Comparison of ENCODE assay signal across 1 cellular context in the genomic region with DNA sequence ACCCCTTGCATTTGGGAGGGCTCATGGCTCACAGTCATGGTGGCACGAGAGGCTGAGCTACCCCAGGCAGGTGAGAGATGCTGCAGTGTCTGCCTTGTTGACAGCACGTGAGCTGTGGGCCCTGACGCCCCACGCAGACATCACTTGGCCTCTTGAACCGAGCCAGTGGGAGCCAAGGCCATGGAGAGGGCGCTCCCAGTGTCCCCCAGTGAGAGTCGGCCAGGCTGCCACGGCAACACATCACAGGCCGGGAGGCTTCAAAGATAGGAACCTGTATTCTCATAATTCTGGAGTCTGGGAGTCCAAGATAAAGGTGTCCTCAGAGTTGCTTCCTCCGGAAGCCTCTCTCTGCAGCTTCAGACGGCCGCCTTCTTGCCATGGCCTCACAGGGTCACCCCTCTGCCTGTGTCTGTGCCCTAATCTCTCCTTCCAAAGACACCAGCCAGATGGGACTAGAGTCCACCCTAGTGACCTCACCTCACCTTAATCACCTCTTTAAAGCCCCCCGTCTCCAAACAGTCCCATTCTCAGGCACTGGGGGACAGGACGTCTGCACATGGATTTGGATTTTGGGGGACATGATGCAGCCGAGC.
TF ChIP-seq lines count a peak whose summit lies in the region.

No MANE protein-coding gene starts in this region.

TF ChIP-seq in K562, 482 proteins besides CTCF, POLR2A, EP300 and RAD21 (continued from another document and continues in another):
- TF ChIP-seq FIP1L1 (IDR thresholded peaks at IDR 0.05; ENCODE audit: low read depth, low read length, poor library complexity, severe bottlenecking), result no peak
- TF ChIP-seq SMARCE1 (IDR thresholded peaks at IDR 0.05), result peak; percentile 94
- TF ChIP-seq, protein P1, sequence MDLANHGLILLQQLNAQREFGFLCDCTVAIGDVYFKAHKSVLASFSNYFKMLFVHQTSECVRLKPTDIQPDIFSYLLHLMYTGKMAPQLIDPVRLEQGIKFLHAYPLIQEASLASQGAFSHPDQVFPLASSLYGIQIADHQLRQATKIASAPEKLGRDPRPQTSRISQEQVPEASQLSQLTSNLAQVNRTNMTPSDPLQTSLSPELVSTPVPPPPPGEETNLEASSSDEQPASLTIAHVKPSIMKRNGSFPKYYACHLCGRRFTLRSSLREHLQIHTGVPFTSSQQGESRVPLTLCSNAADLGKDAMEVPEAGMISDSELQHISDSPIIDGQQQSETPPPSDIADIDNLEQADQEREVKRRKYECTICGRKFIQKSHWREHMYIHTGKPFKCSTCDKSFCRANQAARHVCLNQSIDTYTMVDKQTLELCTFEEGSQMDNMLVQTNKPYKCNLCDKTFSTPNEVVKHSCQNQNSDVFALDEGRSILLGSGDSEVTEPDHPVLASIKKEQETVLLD (IDR thresholded peaks at IDR 0.05), result peak; percentile 58
- TF ChIP-seq, protein P2, sequence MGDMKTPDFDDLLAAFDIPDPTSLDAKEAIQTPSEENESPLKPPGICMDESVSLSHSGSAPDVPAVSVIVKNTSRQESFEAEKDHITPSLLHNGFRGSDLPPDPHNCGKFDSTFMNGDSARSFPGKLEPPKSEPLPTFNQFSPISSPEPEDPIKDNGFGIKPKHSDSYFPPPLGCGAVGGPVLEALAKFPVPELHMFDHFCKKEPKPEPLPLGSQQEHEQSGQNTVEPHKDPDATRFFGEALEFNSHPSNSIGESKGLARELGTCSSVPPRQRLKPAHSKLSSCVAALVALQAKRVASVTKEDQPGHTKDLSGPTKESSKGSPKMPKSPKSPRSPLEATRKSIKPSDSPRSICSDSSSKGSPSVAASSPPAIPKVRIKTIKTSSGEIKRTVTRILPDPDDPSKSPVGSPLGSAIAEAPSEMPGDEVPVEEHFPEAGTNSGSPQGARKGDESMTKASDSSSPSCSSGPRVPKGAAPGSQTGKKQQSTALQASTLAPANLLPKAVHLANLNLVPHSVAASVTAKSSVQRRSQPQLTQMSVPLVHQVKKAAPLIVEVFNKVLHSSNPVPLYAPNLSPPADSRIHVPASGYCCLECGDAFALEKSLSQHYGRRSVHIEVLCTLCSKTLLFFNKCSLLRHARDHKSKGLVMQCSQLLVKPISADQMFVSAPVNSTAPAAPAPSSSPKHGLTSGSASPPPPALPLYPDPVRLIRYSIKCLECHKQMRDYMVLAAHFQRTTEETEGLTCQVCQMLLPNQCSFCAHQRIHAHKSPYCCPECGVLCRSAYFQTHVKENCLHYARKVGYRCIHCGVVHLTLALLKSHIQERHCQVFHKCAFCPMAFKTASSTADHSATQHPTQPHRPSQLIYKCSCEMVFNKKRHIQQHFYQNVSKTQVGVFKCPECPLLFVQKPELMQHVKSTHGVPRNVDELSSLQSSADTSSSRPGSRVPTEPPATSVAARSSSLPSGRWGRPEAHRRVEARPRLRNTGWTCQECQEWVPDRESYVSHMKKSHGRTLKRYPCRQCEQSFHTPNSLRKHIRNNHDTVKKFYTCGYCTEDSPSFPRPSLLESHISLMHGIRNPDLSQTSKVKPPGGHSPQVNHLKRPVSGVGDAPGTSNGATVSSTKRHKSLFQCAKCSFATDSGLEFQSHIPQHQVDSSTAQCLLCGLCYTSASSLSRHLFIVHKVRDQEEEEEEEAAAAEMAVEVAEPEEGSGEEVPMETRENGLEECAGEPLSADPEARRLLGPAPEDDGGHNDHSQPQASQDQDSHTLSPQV (IDR thresholded peaks at IDR 0.05), result peak; percentile 63
- peak; percentile 59; the same call in 1 of the 2 replicates for TF ChIP-seq ZNF175 (CRISPR knock-in tag; IDR thresholded peaks at IDR 0.05; ENCODE audit: low read depth)
- TF ChIP-seq, protein P3, sequence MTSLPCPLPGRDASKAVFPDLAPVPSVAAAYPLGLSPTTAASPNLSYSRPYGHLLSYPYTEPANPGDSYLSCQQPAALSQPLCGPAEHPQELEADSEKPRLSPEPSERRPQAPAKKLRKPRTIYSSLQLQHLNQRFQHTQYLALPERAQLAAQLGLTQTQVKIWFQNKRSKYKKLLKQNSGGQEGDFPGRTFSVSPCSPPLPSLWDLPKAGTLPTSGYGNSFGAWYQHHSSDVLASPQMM (CRISPR knock-in tag; IDR thresholded peaks at IDR 0.05), result no peak
- peak; percentile 92 for TF ChIP-seq SMARCA4 (IDR thresholded peaks at IDR 0.05)
- TF ChIP-seq BMI1 (IDR thresholded peaks at IDR 0.05; ENCODE audit: low read length), result 0 out of 2 replicates have a peak, but pooled peaks have one; percentile 46
- TF ChIP-seq L3MBTL2 (IDR thresholded peaks at IDR 0.05), result peak; percentile 92
- peak; percentile 95 for TF ChIP-seq ETV1 (tag; conservative IDR thresholded peaks at IDR 0.05; ENCODE audit: low read depth)
- no peak for TF ChIP-seq ZNF311 (CRISPR knock-in tag; IDR thresholded peaks at IDR 0.05)
- no peak for TF ChIP-seq ATF1 (CRISPR knock-in tag; IDR thresholded peaks at IDR 0.05)
- TF ChIP-seq ATF1 (tag; IDR thresholded peaks at IDR 0.05), result peak; percentile 73
- no peak for TF ChIP-seq TCFL5 (CRISPR knock-in tag; conservative IDR thresholded peaks at IDR 0.05)
- TF ChIP-seq ARID1B (IDR thresholded peaks at IDR 0.05), result peak; percentile 98
- peak; percentile 46 for TF ChIP-seq ZFP36 (IDR thresholded peaks at IDR 0.05; ENCODE audit: low read depth, low read length, partially characterized antibody)
- peak; percentile 58 for TF ChIP-seq RBFOX2 (IDR thresholded peaks at IDR 0.05; ENCODE audit: low read depth, low read length)
- TF ChIP-seq, protein P4, sequence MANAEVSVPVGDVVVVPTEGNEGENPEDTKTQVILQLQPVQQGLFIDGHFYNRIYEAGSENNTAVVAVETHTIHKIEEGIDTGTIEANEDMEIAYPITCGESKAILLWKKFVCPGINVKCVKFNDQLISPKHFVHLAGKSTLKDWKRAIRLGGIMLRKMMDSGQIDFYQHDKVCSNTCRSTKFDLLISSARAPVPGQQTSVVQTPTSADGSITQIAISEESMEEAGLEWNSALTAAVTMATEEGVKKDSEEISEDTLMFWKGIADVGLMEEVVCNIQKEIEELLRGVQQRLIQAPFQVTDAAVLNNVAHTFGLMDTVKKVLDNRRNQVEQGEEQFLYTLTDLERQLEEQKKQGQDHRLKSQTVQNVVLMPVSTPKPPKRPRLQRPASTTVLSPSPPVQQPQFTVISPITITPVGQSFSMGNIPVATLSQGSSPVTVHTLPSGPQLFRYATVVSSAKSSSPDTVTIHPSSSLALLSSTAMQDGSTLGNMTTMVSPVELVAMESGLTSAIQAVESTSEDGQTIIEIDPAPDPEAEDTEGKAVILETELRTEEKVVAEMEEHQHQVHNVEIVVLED (CRISPR knock-in tag; IDR thresholded peaks at IDR 0.05), result no peak
- TF ChIP-seq XRCC5 (IDR thresholded peaks at IDR 0.05; ENCODE audit: low read depth, low read length), result 0 out of 2 replicates have a peak, but pooled peaks have one; percentile 63
- TF ChIP-seq ARID2 (IDR thresholded peaks at IDR 0.05), result no peak
- TF ChIP-seq TBL1XR1 (IDR thresholded peaks at IDR 0.05; ENCODE audit: low read length in 2 of 2), result peak; percentile 86 to 96
- TF ChIP-seq MEF2D (tag; conservative IDR thresholded peaks at IDR 0.05; ENCODE audit: low read depth), result peak; percentile 69
- no peak for TF ChIP-seq ZEB2 (IDR thresholded peaks at IDR 0.05)
- peak; percentile 91 for TF ChIP-seq CBFB (CRISPR knock-in tag; IDR thresholded peaks at IDR 0.05)
- TF ChIP-seq GATAD2A (IDR thresholded peaks at IDR 0.05), result no peak
- TF ChIP-seq ZC3H4 (CRISPR knock-in tag; IDR thresholded peaks at IDR 0.05; ENCODE audit: borderline replicate concordance), result no peak
- peak; percentile 72 for TF ChIP-seq LEF1 (IDR thresholded peaks at IDR 0.05)
- peak; percentile 84 for TF ChIP-seq ATF7 (IDR thresholded peaks at IDR 0.05)
- TF ChIP-seq ZSCAN29 (IDR thresholded peaks at IDR 0.05), result no peak
- no peak for TF ChIP-seq NFIX (CRISPR knock-in tag; IDR thresholded peaks at IDR 0.05; ENCODE audit: low read depth)
- TF ChIP-seq ZNF79 (CRISPR knock-in tag; IDR thresholded peaks at IDR 0.05; ENCODE audit: low read depth), result no peak
- TF ChIP-seq BCOR (IDR thresholded peaks at IDR 0.05), result peak; percentile 67; the same call in 1 of the 2 replicates
- TF ChIP-seq FOXP1 (CRISPR knock-in tag; IDR thresholded peaks at IDR 0.05), result peak; percentile 88; the same call in 1 of the 2 replicates
- no peak for TF ChIP-seq NFE2L1 (tag; IDR thresholded peaks at IDR 0.05; ENCODE audit: borderline replicate concordance, low read depth)
- peak; percentile 67; the same call in 1 of the 2 replicates for TF ChIP-seq RUNX1 (IDR thresholded peaks at IDR 0.05; ENCODE audit: low read depth)
- TF ChIP-seq ARNT (IDR thresholded peaks at IDR 0.05), result peak in 1 of 2 experiments; percentile 87; a peak in 2 of 4 replicates
- peak; percentile 60 for TF ChIP-seq BRD9 (IDR thresholded peaks at IDR 0.05; ENCODE audit: low read depth, partially characterized antibody)
- peak; percentile 89 for TF ChIP-seq POLR2AphosphoS5 (IDR thresholded peaks at IDR 0.05; ENCODE audit: control insufficient read depth, insufficient read depth, low read depth, low read length)
- no peak for TF ChIP-seq CEBPB (tag; IDR thresholded peaks at IDR 0.05)
- TF ChIP-seq DACH1 (IDR thresholded peaks at IDR 0.05; ENCODE audit: partially characterized antibody), result no peak
- peak; percentile 95 for TF ChIP-seq CBFA2T2 (conservative IDR thresholded peaks at IDR 0.05)
- TF ChIP-seq, protein P5, sequence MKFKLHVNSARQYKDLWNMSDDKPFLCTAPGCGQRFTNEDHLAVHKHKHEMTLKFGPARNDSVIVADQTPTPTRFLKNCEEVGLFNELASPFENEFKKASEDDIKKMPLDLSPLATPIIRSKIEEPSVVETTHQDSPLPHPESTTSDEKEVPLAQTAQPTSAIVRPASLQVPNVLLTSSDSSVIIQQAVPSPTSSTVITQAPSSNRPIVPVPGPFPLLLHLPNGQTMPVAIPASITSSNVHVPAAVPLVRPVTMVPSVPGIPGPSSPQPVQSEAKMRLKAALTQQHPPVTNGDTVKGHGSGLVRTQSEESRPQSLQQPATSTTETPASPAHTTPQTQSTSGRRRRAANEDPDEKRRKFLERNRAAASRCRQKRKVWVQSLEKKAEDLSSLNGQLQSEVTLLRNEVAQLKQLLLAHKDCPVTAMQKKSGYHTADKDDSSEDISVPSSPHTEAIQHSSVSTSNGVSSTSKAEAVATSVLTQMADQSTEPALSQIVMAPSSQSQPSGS (CRISPR knock-in tag; IDR thresholded peaks at IDR 0.05), result no peak
- TF ChIP-seq CREM (IDR thresholded peaks at IDR 0.05; ENCODE audit: low read depth), result peak; percentile 66
- TF ChIP-seq, protein P6, sequence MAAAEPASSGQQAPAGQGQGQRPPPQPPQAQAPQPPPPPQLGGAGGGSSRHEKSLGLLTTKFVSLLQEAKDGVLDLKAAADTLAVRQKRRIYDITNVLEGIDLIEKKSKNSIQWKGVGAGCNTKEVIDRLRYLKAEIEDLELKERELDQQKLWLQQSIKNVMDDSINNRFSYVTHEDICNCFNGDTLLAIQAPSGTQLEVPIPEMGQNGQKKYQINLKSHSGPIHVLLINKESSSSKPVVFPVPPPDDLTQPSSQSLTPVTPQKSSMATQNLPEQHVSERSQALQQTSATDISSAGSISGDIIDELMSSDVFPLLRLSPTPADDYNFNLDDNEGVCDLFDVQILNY (CRISPR knock-in tag; IDR thresholded peaks at IDR 0.05), result 0 out of 2 replicates have a peak, but pooled peaks have one; percentile 24
- peak; percentile 67 for TF ChIP-seq EGR1 (conservative IDR thresholded peaks at IDR 0.05)
- TF ChIP-seq CBX3 (IDR thresholded peaks at IDR 0.05; ENCODE audit: borderline replicate concordance in 1 of 2, low read length in 2 of 2), result peak in 1 of 2 experiments; percentile 66; a peak in 1 of 3 replicates
- TF ChIP-seq EHMT2 (IDR thresholded peaks at IDR 0.05), result no peak
- TF ChIP-seq ZNF766 (CRISPR knock-in tag; conservative IDR thresholded peaks at IDR 0.05), result peak; percentile 80
- TF ChIP-seq TEAD1 (CRISPR knock-in tag; IDR thresholded peaks at IDR 0.05), result peak in 1 of 2 experiments; percentile 43; a peak in 1 of 4 replicates
- peak; percentile 25; the same call in 1 of the 2 replicates for TF ChIP-seq CREB1 (IDR thresholded peaks at IDR 0.05)
- no peak for TF ChIP-seq CREB1 (CRISPR knock-in tag; IDR thresholded peaks at IDR 0.05)
- peak; percentile 64; the same call in 1 of the 2 replicates for TF ChIP-seq KLF13 (tag; IDR thresholded peaks at IDR 0.05; ENCODE audit: borderline replicate concordance, low read depth)
- TF ChIP-seq, protein P7, sequence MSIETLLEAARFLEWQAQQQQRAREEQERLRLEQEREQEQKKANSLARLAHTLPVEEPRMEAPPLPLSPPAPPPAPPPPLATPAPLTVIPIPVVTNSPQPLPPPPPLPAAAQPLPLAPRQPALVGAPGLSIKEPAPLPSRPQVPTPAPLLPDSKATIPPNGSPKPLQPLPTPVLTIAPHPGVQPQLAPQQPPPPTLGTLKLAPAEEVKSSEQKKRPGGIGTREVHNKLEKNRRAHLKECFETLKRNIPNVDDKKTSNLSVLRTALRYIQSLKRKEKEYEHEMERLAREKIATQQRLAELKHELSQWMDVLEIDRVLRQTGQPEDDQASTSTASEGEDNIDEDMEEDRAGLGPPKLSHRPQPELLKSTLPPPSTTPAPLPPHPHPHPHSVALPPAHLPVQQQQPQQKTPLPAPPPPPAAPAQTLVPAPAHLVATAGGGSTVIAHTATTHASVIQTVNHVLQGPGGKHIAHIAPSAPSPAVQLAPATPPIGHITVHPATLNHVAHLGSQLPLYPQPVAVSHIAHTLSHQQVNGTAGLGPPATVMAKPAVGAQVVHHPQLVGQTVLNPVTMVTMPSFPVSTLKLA (conservative IDR thresholded peaks at IDR 0.05), result peak; percentile 56 to 75
- TF ChIP-seq, protein P8, sequence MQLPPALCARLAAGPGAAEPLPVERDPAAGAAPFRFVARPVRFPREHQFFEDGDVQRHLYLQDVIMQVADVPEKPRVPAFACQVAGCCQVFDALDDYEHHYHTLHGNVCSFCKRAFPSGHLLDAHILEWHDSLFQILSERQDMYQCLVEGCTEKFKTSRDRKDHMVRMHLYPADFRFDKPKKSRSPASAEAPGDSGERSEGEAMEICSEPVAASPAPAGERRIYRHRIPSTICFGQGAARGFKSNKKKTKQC (CRISPR knock-in tag; IDR thresholded peaks at IDR 0.05), result peak; percentile 40; the same call in 1 of the 2 replicates
- no peak for TF ChIP-seq ZNF384 (IDR thresholded peaks at IDR 0.05; ENCODE audit: low read depth, low read length)
- peak in 1 of 2 experiments; percentile 65; a peak in 2 of 4 replicates for TF ChIP-seq RCOR1 (IDR thresholded peaks at IDR 0.05; ENCODE audit: borderline replicate concordance in 1 of 2, low read depth in 2 of 2, low read length in 2 of 2)
- peak; percentile 37 for TF ChIP-seq RBBP5 (IDR thresholded peaks at IDR 0.05; ENCODE audit: borderline replicate concordance, insufficient read depth, low read length, poor library complexity, severe bottlenecking)
- TF ChIP-seq HEY1 (CRISPR knock-in tag; IDR thresholded peaks at IDR 0.05; ENCODE audit: borderline replicate concordance), result no peak
- TF ChIP-seq GABPB1 (CRISPR knock-in tag; IDR thresholded peaks at IDR 0.05), result peak; percentile 24; the same call in 1 of the 2 replicates
- peak; percentile 90 for TF ChIP-seq PML (IDR thresholded peaks at IDR 0.05; ENCODE audit: low read length)
- TF ChIP-seq BHLHE40 (IDR thresholded peaks at IDR 0.05; ENCODE audit: low read length), result peak; percentile 99
